ENCODE assay signal across 11 cellular contexts in the genomic region with DNA sequence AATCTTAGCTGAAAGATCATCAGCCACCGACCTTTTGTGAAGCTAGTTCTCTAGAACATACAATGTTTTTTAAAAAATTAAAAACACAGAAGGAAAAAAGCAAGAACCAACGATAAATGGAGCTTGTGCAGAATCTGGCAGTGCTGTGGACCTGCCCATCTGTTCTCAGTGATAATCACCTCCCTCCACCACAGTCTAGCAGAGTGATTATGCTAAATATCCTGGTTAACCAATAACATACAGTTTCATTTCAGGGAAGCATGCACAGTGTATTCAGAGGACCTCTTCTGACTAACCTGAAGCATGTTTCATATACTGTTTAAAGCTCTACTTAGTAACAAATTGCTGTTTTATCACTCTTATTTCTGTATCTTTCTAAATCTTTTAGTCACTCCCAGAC.
DNase-seq lines count a peak whose midpoint lies in the region; ATAC-seq, FAIRE-seq and TF ChIP-seq lines count a peak whose summit lies in the region.
"Had no signal": no experiment of that assay in that cellular context is flagged by ENCODE, and none has a peak within 500 bp of the region (broad histone marks: within the 10 kb centered on the region; RNA-seq: fewer than 3 reads in every experiment).

No MANE protein-coding gene starts in this region.

- H3K27ac Mint-ChIP-seq in T-cell: no peak overlapping the region

- no peaks in the 10 kb centered on the region for H4K20me1 ChIP-seq in HepG2 (ENCODE audit: insufficient read depth, low read length)

- no peak overlapping the region for H3K4me3 Mint-ChIP-seq in T-cell

- H3K4me2 ChIP-seq in HepG2 (ENCODE audit: low read depth, low read length): no peak overlapping the region

- H3K9me3 Mint-ChIP-seq in T-cell: no peaks in the 10 kb centered on the region

- H3K36me3 ChIP-seq in HepG2 (replicated peaks in 1 of 2; ENCODE audit: control insufficient read depth in 1 of 2, insufficient read depth in 2 of 2, low read length in 2 of 2) (no peaks in the 10 kb centered on the region), vagina (no peaks in the 10 kb centered on the region)
- H3K36me3 ChIP-seq: gastroesophageal sphincter had no signal

- POLR2A ChIA-PET in HepG2 (lab: Yijun Ruan, JAX) (no interaction called here), T-cell (lab: Charles Lee) (interaction anchor here in 1 of 2 donors (0.5 kb wide), 1 partner anchor 654 kb away, joined by 5 read pairs; no protein-coding TSS in a partner anchor)

- no peaks in the 10 kb centered on the region for H3K27me3 ChIP-seq in HepG2 (ENCODE audit: control insufficient read depth in 1 of 2, insufficient read depth in 2 of 2, low read length in 2 of 2)
- no peaks in the 10 kb centered on the region for H3K27me3 ChIP-seq in vagina
- H3K27me3 ChIP-seq: gastroesophageal sphincter had no signal

- 3% methylated on average over 2 of the region's 2 CpGs for WGBS in HepG2 (ENCODE audit: low lambda C conversion rate)

- H3K9me3 ChIP-seq in HepG2 (ENCODE audit: low read length) (no peaks in the 10 kb centered on the region), vagina (no peaks in the 10 kb centered on the region)
- H3K9me3 ChIP-seq: gastroesophageal sphincter had no signal

- H3K27ac ChIP-seq in HepG2 (ENCODE audit: extremely low read length, insufficient read depth, low read length) (no peak overlapping the region), vagina (no peak overlapping the region)
- H3K27ac ChIP-seq: gastroesophageal sphincter had no signal

- H3K36me3 Mint-ChIP-seq in T-cell: no peaks in the 10 kb centered on the region

- no peaks in the 10 kb centered on the region for H3K4me1 Mint-ChIP-seq in T-cell

- DNase-seq in NCI-H524 (lab: John Stamatoyannopoulos, UW) (peak; percentile 82 to 92), HepG2 (ENCODE audit: low spot score) (no peak), T1000 (lab: John Stamatoyannopoulos, UW) (no peak), vagina (ENCODE audit: extremely low spot score in 2 of 2) (no peak), T-cell (no peak)
- DNase-seq: activated CD4-positive, CD25-positive, alpha-beta regulatory T cell; NCI-H2029 had no signal

- H3K9ac ChIP-seq in HepG2 (ENCODE audit: insufficient read depth, low read depth, low read length): no peak overlapping the region

- H2AFZ ChIP-seq in HepG2 (ENCODE audit: low read length): no peak overlapping the region

- intact Hi-C loops in HepG2 (cut with micrococcal nuclease; ENCODE audit: unreplicated experiment): no loop called here
- intact Hi-C loops in vagina (cut with DNase I): no loop called here

- CTCF ChIA-PET in HepG2 (lab: Yijun Ruan, JAX; ENCODE audit: low intra/inter-chr PET ratio, low total read pairs) (no interaction called here), T-cell (lab: Charles Lee) (no interaction called here)

- no peaks in the 10 kb centered on the region for H3K4me1 ChIP-seq in HepG2 (ENCODE audit: insufficient read depth, low read length)
- H3K4me1 ChIP-seq in vagina: no peaks in the 10 kb centered on the region
- H3K4me1 ChIP-seq: gastroesophageal sphincter had no signal

- in situ Hi-C loops in HepG2 (cut with HindIII; ENCODE audit: extremely low pct_ligation_motif_present, low pct_unique_long_range_greater_than_20kb): no loop called here

- TF ChIP-seq RAD21 in HepG2 (CRISPR knock-in tag; IDR thresholded peaks at IDR 0.05): no peak

- no peaks in the 10 kb centered on the region for H3K27me3 Mint-ChIP-seq in T-cell

- TF ChIP-seq CTCF in HepG2 (CRISPR knock-in tag; IDR thresholded peaks at IDR 0.05) (no peak), vagina (IDR thresholded peaks at IDR 0.05) (no peak)

- H3K4me3 ChIP-seq in HepG2 (replicated peaks in 1 of 3; ENCODE audit: insufficient read depth in 1 of 3, low read depth in 2 of 3, low read length in 3 of 3) (no peak overlapping the region), vagina (no peak overlapping the region)
- H3K4me3 ChIP-seq: gastroesophageal sphincter had no signal

- BruUV-seq in HepG2 (replicated peaks; lab: Mats Ljungman, UMichigan): no TSS peak

- H3K79me2 ChIP-seq in HepG2 (ENCODE audit: insufficient read depth, low read length): no peaks in the 10 kb centered on the region

- TF ChIP-seq EP300 in HepG2 (IDR thresholded peaks at IDR 0.05; ENCODE audit: low read depth in 2 of 2, low read length in 2 of 2) (no peak), HepG2 (CRISPR knock-in tag; IDR thresholded peaks at IDR 0.05; ENCODE audit: borderline replicate concordance) (no peak)

- FAIRE-seq in HepG2 (lab: Jason Lieb, UNC): no peak

- ATAC-seq in GM18867 (IDR thresholded peaks at IDR 0.05; ENCODE audit: unreplicated experiment) (peak; percentile 76), HG02970 (IDR thresholded peaks at IDR 0.05; ENCODE audit: low FRiP score, unreplicated experiment) (peak; percentile 69), HepG2 (peak; percentile 65), GM19328 (IDR thresholded peaks at IDR 0.05; ENCODE audit: unreplicated experiment) (no peak), T-cell (replicated peaks in 1 of 4) (no peak)
- ATAC-seq: gastroesophageal sphincter had no signal

- no peak for TF ChIP-seq POLR2A in HepG2 (IDR thresholded peaks at IDR 0.05; ENCODE audit: insufficient read depth in 1 of 2, low read depth in 2 of 2, low read length in 2 of 2)
- no peak for TF ChIP-seq POLR2A in vagina (IDR thresholded peaks at IDR 0.05)

TF ChIP-seq in HepG2, 621 proteins besides CTCF, POLR2A, EP300 and RAD21 (continues in another document):
- TF ChIP-seq ISL2 (CRISPR knock-in tag; IDR thresholded peaks at IDR 0.05): no peak
- TF ChIP-seq ZC3H4 (CRISPR knock-in tag; IDR thresholded peaks at IDR 0.05; ENCODE audit: borderline replicate concordance): no peak
- no peak for TF ChIP-seq ZNF615 (CRISPR knock-in tag; IDR thresholded peaks at IDR 0.05; ENCODE audit: borderline replicate concordance)
- no peak for TF ChIP-seq MBD4 (IDR thresholded peaks at IDR 0.05; ENCODE audit: borderline replicate concordance, low read length)
- TF ChIP-seq, protein P1, sequence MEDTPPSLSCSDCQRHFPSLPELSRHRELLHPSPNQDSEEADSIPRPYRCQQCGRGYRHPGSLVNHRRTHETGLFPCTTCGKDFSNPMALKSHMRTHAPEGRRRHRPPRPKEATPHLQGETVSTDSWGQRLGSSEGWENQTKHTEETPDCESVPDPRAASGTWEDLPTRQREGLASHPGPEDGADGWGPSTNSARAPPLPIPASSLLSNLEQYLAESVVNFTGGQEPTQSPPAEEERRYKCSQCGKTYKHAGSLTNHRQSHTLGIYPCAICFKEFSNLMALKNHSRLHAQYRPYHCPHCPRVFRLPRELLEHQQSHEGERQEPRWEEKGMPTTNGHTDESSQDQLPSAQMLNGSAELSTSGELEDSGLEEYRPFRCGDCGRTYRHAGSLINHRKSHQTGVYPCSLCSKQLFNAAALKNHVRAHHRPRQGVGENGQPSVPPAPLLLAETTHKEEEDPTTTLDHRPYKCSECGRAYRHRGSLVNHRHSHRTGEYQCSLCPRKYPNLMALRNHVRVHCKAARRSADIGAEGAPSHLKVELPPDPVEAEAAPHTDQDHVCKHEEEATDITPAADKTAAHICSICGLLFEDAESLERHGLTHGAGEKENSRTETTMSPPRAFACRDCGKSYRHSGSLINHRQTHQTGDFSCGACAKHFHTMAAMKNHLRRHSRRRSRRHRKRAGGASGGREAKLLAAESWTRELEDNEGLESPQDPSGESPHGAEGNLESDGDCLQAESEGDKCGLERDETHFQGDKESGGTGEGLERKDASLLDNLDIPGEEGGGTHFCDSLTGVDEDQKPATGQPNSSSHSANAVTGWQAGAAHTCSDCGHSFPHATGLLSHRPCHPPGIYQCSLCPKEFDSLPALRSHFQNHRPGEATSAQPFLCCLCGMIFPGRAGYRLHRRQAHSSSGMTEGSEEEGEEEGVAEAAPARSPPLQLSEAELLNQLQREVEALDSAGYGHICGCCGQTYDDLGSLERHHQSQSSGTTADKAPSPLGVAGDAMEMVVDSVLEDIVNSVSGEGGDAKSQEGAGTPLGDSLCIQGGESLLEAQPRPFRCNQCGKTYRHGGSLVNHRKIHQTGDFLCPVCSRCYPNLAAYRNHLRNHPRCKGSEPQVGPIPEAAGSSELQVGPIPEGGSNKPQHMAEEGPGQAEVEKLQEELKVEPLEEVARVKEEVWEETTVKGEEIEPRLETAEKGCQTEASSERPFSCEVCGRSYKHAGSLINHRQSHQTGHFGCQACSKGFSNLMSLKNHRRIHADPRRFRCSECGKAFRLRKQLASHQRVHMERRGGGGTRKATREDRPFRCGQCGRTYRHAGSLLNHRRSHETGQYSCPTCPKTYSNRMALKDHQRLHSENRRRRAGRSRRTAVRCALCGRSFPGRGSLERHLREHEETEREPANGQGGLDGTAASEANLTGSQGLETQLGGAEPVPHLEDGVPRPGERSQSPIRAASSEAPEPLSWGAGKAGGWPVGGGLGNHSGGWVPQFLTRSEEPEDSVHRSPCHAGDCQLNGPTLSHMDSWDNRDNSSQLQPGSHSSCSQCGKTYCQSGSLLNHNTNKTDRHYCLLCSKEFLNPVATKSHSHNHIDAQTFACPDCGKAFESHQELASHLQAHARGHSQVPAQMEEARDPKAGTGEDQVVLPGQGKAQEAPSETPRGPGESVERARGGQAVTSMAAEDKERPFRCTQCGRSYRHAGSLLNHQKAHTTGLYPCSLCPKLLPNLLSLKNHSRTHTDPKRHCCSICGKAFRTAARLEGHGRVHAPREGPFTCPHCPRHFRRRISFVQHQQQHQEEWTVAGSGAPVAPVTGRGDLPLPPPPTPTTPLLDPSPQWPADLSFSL (CRISPR knock-in tag; IDR thresholded peaks at IDR 0.05): no peak
- no peak for TF ChIP-seq ZNF275 (CRISPR knock-in tag; IDR thresholded peaks at IDR 0.05; ENCODE audit: borderline replicate concordance)
- no peak for TF ChIP-seq HOXD1 (CRISPR knock-in tag; IDR thresholded peaks at IDR 0.05)
- no peak for TF ChIP-seq KLF6 (CRISPR knock-in tag; IDR thresholded peaks at IDR 0.05)
- no peak for TF ChIP-seq JUNB (CRISPR knock-in tag; IDR thresholded peaks at IDR 0.05; ENCODE audit: borderline replicate concordance)
- TF ChIP-seq ZNF792 (CRISPR knock-in tag; IDR thresholded peaks at IDR 0.05): no peak
- no peak for TF ChIP-seq ZMYM4 (CRISPR knock-in tag; IDR thresholded peaks at IDR 0.05)

Comparison
In these comparisons a context has a peak if more than half of its experiments do, and no peak if none do; other contexts are left out.
1. ATAC-seq: peak in GM18867 (single experiment), HG02970 (single experiment) and HepG2 (single experiment); none in GM19328 (single experiment) and T-cell (0 of 4).
2. DNase-seq: peak in NCI-H524 (2 of 2); none in HepG2 (single experiment), T1000 (single experiment), vagina (0 of 2) and T-cell (0 of 34).